ENCODE assay signal across 1 cellular context in the genomic region with DNA sequence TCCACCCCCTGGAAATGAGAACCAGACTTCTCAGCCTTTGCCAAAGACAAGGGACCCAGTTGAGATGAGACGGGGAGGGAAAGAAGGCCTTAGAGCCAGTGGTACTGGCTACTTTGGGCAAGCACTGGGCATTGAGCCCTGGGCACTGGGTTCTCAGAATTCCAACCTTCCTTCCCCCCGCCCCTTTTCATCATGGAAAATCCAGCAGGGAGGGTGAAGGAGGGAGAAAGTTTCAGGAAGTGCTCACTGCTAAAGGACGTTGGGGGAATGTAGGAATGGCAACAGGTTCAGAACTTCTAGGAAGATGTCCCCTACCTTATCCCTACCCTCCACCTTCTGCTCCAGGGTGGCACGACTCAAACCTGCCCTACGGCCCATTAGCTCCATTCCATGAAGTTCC.
A peak's percentile ranks its signal among the peaks of the same experiment; 100 is the strongest.
TF ChIP-seq lines count a peak whose summit lies in the region.

No MANE protein-coding gene starts in this region.

TF ChIP-seq in K562, 482 proteins besides CTCF, POLR2A, EP300 and RAD21:
- TF ChIP-seq SPI1 (IDR thresholded peaks at IDR 0.05; ENCODE audit: borderline replicate concordance, low read depth, low read length) (peak; percentile 31; the same call in 1 of the 2 replicates), MEF2D (tag; conservative IDR thresholded peaks at IDR 0.05; ENCODE audit: low read depth) (no peak), DACH1 (IDR thresholded peaks at IDR 0.05; ENCODE audit: partially characterized antibody) (no peak), ZFP30 (CRISPR knock-in tag; IDR thresholded peaks at IDR 0.05; ENCODE audit: borderline replicate concordance) (no peak), BRCA1 (IDR thresholded peaks at IDR 0.05) (no peak), BRCA1 (CRISPR knock-in tag; IDR thresholded peaks at IDR 0.05) (no peak), JUND (IDR thresholded peaks at IDR 0.05; ENCODE audit: borderline replicate concordance, low read depth, low read length) (no peak), JUND (tag; IDR thresholded peaks at IDR 0.05; ENCODE audit: borderline replicate concordance, low read depth, low read length) (no peak), CXXC5 (CRISPR knock-in tag; IDR thresholded peaks at IDR 0.05) (no peak), KLF16 (IDR thresholded peaks at IDR 0.05) (no peak), TAF9B (IDR thresholded peaks at IDR 0.05; ENCODE audit: partially characterized antibody) (no peak), U2AF1 (optimal IDR thresholded peaks at IDR 0.05; ENCODE audit: low read depth, low read length) (no peak), KDM5B (IDR thresholded peaks at IDR 0.05; ENCODE audit: insufficient replicate concordance, low read depth, low read length) (peak; percentile 29), KAT8 (IDR thresholded peaks at IDR 0.05; ENCODE audit: low read depth) (no peak), ARID1B (IDR thresholded peaks at IDR 0.05) (no peak), SIN3B (IDR thresholded peaks at IDR 0.05; ENCODE audit: low read depth) (no peak), MED1 (CRISPR knock-in tag; IDR thresholded peaks at IDR 0.05; ENCODE audit: borderline replicate concordance) (no peak), HMG20A (CRISPR knock-in tag; conservative IDR thresholded peaks at IDR 0.05) (no peak)
- TF ChIP-seq, protein P1, sequence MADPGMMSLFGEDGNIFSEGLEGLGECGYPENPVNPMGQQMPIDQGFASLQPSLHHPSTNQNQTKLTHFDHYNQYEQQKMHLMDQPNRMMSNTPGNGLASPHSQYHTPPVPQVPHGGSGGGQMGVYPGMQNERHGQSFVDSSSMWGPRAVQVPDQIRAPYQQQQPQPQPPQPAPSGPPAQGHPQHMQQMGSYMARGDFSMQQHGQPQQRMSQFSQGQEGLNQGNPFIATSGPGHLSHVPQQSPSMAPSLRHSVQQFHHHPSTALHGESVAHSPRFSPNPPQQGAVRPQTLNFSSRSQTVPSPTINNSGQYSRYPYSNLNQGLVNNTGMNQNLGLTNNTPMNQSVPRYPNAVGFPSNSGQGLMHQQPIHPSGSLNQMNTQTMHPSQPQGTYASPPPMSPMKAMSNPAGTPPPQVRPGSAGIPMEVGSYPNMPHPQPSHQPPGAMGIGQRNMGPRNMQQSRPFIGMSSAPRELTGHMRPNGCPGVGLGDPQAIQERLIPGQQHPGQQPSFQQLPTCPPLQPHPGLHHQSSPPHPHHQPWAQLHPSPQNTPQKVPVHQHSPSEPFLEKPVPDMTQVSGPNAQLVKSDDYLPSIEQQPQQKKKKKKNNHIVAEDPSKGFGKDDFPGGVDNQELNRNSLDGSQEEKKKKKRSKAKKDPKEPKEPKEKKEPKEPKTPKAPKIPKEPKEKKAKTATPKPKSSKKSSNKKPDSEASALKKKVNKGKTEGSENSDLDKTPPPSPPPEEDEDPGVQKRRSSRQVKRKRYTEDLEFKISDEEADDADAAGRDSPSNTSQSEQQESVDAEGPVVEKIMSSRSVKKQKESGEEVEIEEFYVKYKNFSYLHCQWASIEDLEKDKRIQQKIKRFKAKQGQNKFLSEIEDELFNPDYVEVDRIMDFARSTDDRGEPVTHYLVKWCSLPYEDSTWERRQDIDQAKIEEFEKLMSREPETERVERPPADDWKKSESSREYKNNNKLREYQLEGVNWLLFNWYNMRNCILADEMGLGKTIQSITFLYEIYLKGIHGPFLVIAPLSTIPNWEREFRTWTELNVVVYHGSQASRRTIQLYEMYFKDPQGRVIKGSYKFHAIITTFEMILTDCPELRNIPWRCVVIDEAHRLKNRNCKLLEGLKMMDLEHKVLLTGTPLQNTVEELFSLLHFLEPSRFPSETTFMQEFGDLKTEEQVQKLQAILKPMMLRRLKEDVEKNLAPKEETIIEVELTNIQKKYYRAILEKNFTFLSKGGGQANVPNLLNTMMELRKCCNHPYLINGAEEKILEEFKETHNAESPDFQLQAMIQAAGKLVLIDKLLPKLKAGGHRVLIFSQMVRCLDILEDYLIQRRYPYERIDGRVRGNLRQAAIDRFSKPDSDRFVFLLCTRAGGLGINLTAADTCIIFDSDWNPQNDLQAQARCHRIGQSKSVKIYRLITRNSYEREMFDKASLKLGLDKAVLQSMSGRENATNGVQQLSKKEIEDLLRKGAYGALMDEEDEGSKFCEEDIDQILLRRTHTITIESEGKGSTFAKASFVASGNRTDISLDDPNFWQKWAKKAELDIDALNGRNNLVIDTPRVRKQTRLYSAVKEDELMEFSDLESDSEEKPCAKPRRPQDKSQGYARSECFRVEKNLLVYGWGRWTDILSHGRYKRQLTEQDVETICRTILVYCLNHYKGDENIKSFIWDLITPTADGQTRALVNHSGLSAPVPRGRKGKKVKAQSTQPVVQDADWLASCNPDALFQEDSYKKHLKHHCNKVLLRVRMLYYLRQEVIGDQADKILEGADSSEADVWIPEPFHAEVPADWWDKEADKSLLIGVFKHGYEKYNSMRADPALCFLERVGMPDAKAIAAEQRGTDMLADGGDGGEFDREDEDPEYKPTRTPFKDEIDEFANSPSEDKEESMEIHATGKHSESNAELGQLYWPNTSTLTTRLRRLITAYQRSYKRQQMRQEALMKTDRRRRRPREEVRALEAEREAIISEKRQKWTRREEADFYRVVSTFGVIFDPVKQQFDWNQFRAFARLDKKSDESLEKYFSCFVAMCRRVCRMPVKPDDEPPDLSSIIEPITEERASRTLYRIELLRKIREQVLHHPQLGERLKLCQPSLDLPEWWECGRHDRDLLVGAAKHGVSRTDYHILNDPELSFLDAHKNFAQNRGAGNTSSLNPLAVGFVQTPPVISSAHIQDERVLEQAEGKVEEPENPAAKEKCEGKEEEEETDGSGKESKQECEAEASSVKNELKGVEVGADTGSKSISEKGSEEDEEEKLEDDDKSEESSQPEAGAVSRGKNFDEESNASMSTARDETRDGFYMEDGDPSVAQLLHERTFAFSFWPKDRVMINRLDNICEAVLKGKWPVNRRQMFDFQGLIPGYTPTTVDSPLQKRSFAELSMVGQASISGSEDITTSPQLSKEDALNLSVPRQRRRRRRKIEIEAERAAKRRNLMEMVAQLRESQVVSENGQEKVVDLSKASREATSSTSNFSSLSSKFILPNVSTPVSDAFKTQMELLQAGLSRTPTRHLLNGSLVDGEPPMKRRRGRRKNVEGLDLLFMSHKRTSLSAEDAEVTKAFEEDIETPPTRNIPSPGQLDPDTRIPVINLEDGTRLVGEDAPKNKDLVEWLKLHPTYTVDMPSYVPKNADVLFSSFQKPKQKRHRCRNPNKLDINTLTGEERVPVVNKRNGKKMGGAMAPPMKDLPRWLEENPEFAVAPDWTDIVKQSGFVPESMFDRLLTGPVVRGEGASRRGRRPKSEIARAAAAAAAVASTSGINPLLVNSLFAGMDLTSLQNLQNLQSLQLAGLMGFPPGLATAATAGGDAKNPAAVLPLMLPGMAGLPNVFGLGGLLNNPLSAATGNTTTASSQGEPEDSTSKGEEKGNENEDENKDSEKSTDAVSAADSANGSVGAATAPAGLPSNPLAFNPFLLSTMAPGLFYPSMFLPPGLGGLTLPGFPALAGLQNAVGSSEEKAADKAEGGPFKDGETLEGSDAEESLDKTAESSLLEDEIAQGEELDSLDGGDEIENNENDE (IDR thresholded peaks at IDR 0.05; ENCODE audit: low read depth, low read length): no peak
